ENCODE assay signal across 14 cellular contexts in the genomic region with DNA sequence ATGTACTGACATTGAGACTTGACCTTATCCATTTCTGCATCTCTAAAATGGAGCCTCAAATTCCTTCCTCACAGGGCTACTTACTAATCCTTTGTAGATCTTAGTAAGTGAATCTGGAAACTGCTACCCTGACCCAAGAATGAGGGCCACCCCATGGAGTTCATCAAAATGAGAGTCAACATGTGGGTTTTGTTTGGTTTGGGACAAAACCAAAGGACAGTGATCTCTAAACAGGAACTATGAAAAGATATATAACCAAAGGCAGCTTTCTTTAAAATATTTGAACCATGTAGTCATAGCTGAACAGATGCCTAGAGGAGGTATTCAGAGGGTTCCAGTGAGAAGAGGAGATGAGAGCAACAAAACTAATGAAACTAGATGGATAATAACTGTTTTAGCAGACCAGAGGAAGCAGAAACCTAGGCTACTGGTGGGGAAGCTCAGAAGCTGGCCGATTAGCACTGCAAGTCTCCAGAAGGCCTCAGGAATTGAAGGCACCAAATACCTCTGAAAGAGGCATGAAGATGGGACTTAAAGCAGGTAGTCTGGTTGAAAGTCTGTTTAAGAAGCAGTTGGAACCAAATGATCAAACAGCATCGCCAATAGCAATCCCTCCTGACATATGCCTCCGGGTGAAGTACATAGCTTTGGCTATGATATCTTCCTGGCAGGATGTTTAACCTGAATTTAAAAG. TPM values are rescaled to one million over a fixed set of nuclear protein-coding genes. Genes with fewer than 3 reads are reported as not detected.
DNase-seq lines count a peak whose midpoint lies in the region; ATAC-seq, FAIRE-seq and TF ChIP-seq lines count a peak whose summit lies in the region.
"Had no signal": no experiment of that assay in that cellular context is flagged by ENCODE, and none has a peak within 500 bp of the region (broad histone marks: within the 10 kb centered on the region; RNA-seq: fewer than 3 reads in every experiment).

No MANE protein-coding gene starts in this region.

- peak overlapping the region; percentile 33 for H3K9ac ChIP-seq in astrocyte (ENCODE audit: low read length)
- no peak overlapping the region for H3K9ac ChIP-seq in smooth muscle cell (ENCODE audit: low read depth)
- H3K9ac ChIP-seq: neural progenitor cell had no signal

- FAIRE-seq in astrocyte (lab: Jason Lieb, UNC), result peak; percentile 88
- no peak for FAIRE-seq in pancreas (lab: Jason Lieb, UNC)

- peaks cover 23% of the 10 kb centered on the region for H3K4me1 ChIP-seq in astrocyte (ENCODE audit: insufficient read depth, low read length)
- peaks cover 17% of the 10 kb centered on the region for H3K4me1 ChIP-seq in foreskin keratinocyte
- peaks cover 22% of the 10 kb centered on the region for H3K4me1 ChIP-seq in smooth muscle cell (ENCODE audit: low read depth)
- no peaks in the 10 kb centered on the region for H3K4me1 ChIP-seq in pancreas

- peaks cover 12% of the 10 kb centered on the region for H3F3A ChIP-seq in smooth muscle cell (ENCODE audit: low read depth)

- no peaks in the 10 kb centered on the region for H3K27me3 Mint-ChIP-seq in astrocyte (ENCODE audit: low read depth, unreplicated experiment)
- no peaks in the 10 kb centered on the region for H3K27me3 Mint-ChIP-seq in mesothelial cell of epicardium (ENCODE audit: low read depth)
- H3K27me3 Mint-ChIP-seq: T-cell had no signal

- no peaks in the 10 kb centered on the region for H3K27me3 ChIP-seq in H7 (ENCODE audit: control insufficient read depth, insufficient read depth, low read length)
- no peaks in the 10 kb centered on the region for H3K27me3 ChIP-seq in astrocyte (ENCODE audit: insufficient read depth, low read length)
- no peaks in the 10 kb centered on the region for H3K27me3 ChIP-seq in foreskin keratinocyte
- H3K27me3 ChIP-seq in smooth muscle cell (ENCODE audit: low read depth), result no peaks in the 10 kb centered on the region
- no peaks in the 10 kb centered on the region for H3K27me3 ChIP-seq in pancreas
- H3K27me3 ChIP-seq: neural progenitor cell had no signal

- H3K27ac ChIP-seq in astrocyte (ENCODE audit: low read depth, low read length) (peak overlapping the region; percentile 77), foreskin keratinocyte (no peak overlapping the region), smooth muscle cell (ENCODE audit: low read depth) (peak overlapping the region; percentile 63), pancreas (no peak overlapping the region)
- H3K27ac ChIP-seq: neural progenitor cell had no signal

- H3K4me1 Mint-ChIP-seq in astrocyte (ENCODE audit: low read depth, unreplicated experiment) (peaks cover 26% of the 10 kb centered on the region), mesothelial cell of epicardium (no peaks in the 10 kb centered on the region)
- H3K4me1 Mint-ChIP-seq: immature natural killer cell had no signal

- ATAC-seq in foreskin keratinocyte (peak; percentile 58), pancreas (no peak)
- ATAC-seq: T-cell had no signal

- H3K9me3 Mint-ChIP-seq in astrocyte (ENCODE audit: unreplicated experiment) (no peaks in the 10 kb centered on the region), mesothelial cell of epicardium (no peaks in the 10 kb centered on the region)
- H3K9me3 Mint-ChIP-seq: immature natural killer cell, neural progenitor cell, T-cell had no signal

- DNase-seq in H7 (peak; percentile 16), astrocyte (ENCODE audit: low read depth) (peak; percentile 94), foreskin keratinocyte (peak; percentile 43 to 78), smooth muscle cell (lab: John Stamatoyannopoulos, UW; ENCODE audit: unreplicated experiment) (no peak), mesothelial cell of epicardium (ENCODE audit: low spot score in 2 of 2, unreplicated experiment in 2 of 2) (no peak), NCI-H146 treated with DMSO at 0.1 percent for 48 hours (lab: John Stamatoyannopoulos, UW; ENCODE audit: unreplicated experiment) (no peak), 8988T (no peak), pancreas (no peak)
- DNase-seq: activated CD4-positive, alpha-beta T cell treated with anti-CD3 and anti-CD28 coated beads, Interleukin-2, amount 50 U/mL, for 4 hours; activated naive CD4-positive, alpha-beta T cell; immature natural killer cell; NCI-H1930; T-cell had no signal

- H3K9me3 ChIP-seq in astrocyte (ENCODE audit: insufficient read depth, low read depth, low read length) (no peaks in the 10 kb centered on the region), smooth muscle cell (replicated peaks; ENCODE audit: low read depth) (no peaks in the 10 kb centered on the region), pancreas (no peaks in the 10 kb centered on the region)

- 76% methylated on average over 3 of the region's 3 CpGs for WGBS in smooth muscle cell (ENCODE audit: low lambda C conversion rate)
- WGBS in pancreas, 2 donors, result 88 to 94% methylated on average over 3 of the region's 3 CpGs

- H2AFZ ChIP-seq in astrocyte (ENCODE audit: low read depth, low read length) (peak overlapping the region; percentile 9), smooth muscle cell (ENCODE audit: low read depth) (no peak overlapping the region)
- H2AFZ ChIP-seq: neural progenitor cell had no signal

- H3K4me2 ChIP-seq in astrocyte (ENCODE audit: low read length) (peak overlapping the region; percentile 73), smooth muscle cell (peak overlapping the region; percentile 46)

- H3K4me3 Mint-ChIP-seq in astrocyte (ENCODE audit: unreplicated experiment) (no peak overlapping the region), mesothelial cell of epicardium (no peak overlapping the region)
- H3K4me3 Mint-ChIP-seq: immature natural killer cell, neural progenitor cell, T-cell had no signal

- H4K20me1 ChIP-seq in astrocyte (ENCODE audit: insufficient read depth, low read length), result no peaks in the 10 kb centered on the region
- no peaks in the 10 kb centered on the region for H4K20me1 ChIP-seq in smooth muscle cell (ENCODE audit: low read depth)

- H3K27ac Mint-ChIP-seq in astrocyte (ENCODE audit: unreplicated experiment), result peak overlapping the region; percentile 78
- no peak overlapping the region for H3K27ac Mint-ChIP-seq in mesothelial cell of epicardium
- H3K27ac Mint-ChIP-seq: immature natural killer cell, neural progenitor cell, T-cell had no signal

- H3K36me3 ChIP-seq in H7 (replicated peaks; ENCODE audit: control insufficient read depth, insufficient read depth, low read length) (no peaks in the 10 kb centered on the region), astrocyte (ENCODE audit: insufficient read depth, low read length) (no peaks in the 10 kb centered on the region), smooth muscle cell (ENCODE audit: low read depth) (no peaks in the 10 kb centered on the region), pancreas (no peaks in the 10 kb centered on the region)
- H3K36me3 ChIP-seq: neural progenitor cell had no signal

- TF ChIP-seq CTCF in astrocyte (IDR thresholded peaks at IDR 0.05; ENCODE audit: insufficient read depth, low read depth, low read length), result no peak
- no peak for TF ChIP-seq CTCF in foreskin keratinocyte (conservative IDR thresholded peaks at IDR 0.05)
- TF ChIP-seq CTCF in smooth muscle cell (IDR thresholded peaks at IDR 0.05; ENCODE audit: borderline replicate concordance, insufficient read depth, poor library complexity, severe bottlenecking), result no peak
- no peak for TF ChIP-seq CTCF in mesothelial cell of epicardium (IDR thresholded peaks at IDR 0.05; ENCODE audit: unreplicated experiment)
- no peak for TF ChIP-seq CTCF in pancreas (IDR thresholded peaks at IDR 0.05)

- H3K79me2 ChIP-seq in astrocyte (ENCODE audit: insufficient read depth, low read length), result no peaks in the 10 kb centered on the region
- no peaks in the 10 kb centered on the region for H3K79me2 ChIP-seq in smooth muscle cell (ENCODE audit: low read depth)

- H3K4me3 ChIP-seq in H7 (ENCODE audit: insufficient read depth, low read depth, low read length) (no peak overlapping the region), astrocyte (ENCODE audit: insufficient read depth, low read depth, low read length) (peak overlapping the region; percentile 4), smooth muscle cell (no peak overlapping the region), pancreas (no peak overlapping the region)
- H3K4me3 ChIP-seq: neural progenitor cell had no signal

- intact Hi-C loops in pancreas (cut with DNase I), result no loop called here

- peaks cover 4% of the 10 kb centered on the region for H3K36me3 Mint-ChIP-seq in astrocyte (ENCODE audit: low read depth, unreplicated experiment)
- peaks cover under 1% of the 10 kb centered on the region for H3K36me3 Mint-ChIP-seq in mesothelial cell of epicardium
- H3K36me3 Mint-ChIP-seq: neural progenitor cell had no signal

RNA-seq across cellular contexts. Expression of gene THOC3, which starts 45.8 kb away (rescaled TPM):
- 147 and 165 TPM in 2 replicates for total RNA-seq in H7 (2014; rRNA removed; shearing (Covaris generic))
- total RNA-seq in astrocyte, result 55.0 and 55.1 TPM in 2 replicates
- 106 and 154 TPM in 2 replicates for total RNA-seq in foreskin keratinocyte
- 94.9 and 147 TPM in 2 replicates for polyA plus RNA-seq in foreskin keratinocyte
- total RNA-seq in smooth muscle cell, result 60.3 and 80.4 TPM in 2 replicates
- 68.4 and 72.4 TPM in 2 replicates for polyA plus RNA-seq in smooth muscle cell
- total RNA-seq in mesothelial cell of epicardium, result 56.2 to 60.6 TPM (median 58.9 TPM) in 3 replicates
- 10 to 100 TPM in 4 of 6 donors, 1 to 10 TPM in 2; 7.2 to 20.5 (median 12.0) TPM for total RNA-seq in pancreas
- 10 to 100 TPM in 1 of 2 donors, 1 to 10 TPM in 1; 4.2 to 14.3 TPM for polyA plus RNA-seq in pancreas

RNA-seq across cellular contexts. Expression of gene CPLX2, which starts 51.0 kb away (rescaled TPM):
- 0.59 and 1.2 TPM in 2 replicates for total RNA-seq in H7 (2014; rRNA removed; shearing (Covaris generic))
- 0.05 TPM in 1 of 2 replicates, not detected in the other for total RNA-seq in astrocyte
- not detected in 2 replicates for total RNA-seq in foreskin keratinocyte
- polyA plus RNA-seq in foreskin keratinocyte, result not detected in 2 replicates
- not detected in 2 replicates for total RNA-seq in smooth muscle cell
- 0.33 TPM in 1 of 2 replicates, not detected in the other for polyA plus RNA-seq in smooth muscle cell
- not detected in 3 replicates for total RNA-seq in mesothelial cell of epicardium
- total RNA-seq in pancreas, result 10 to 100 TPM in 1 of 6 donors, 1 to 10 TPM in 5; 2.3 to 13.4 (median 4.3) TPM
- polyA plus RNA-seq in pancreas, result 10 to 100 TPM; 51.9 to 83.9 TPM
- total RNA-seq: T-cell had no signal
- polyA plus RNA-seq: immature natural killer cell had no signal

Comparison
In these comparisons a context has a peak if more than half of its experiments do, and no peak if none do; other contexts are left out.
1. DNase-seq: peak in H7 (single experiment), astrocyte (single experiment) and foreskin keratinocyte (2 of 2); none in smooth muscle cell (single experiment), mesothelial cell of epicardium (0 of 2), NCI-H146 treated with DMSO at 0.1 percent for 48 hours (single experiment), 8988T (single experiment) and pancreas (0 of 6).
2. H3K27ac ChIP-seq: peak in astrocyte (single experiment) and smooth muscle cell (single experiment); none in foreskin keratinocyte (single experiment) and pancreas (0 of 4).